Comparison of ENCODE assay signal across 23 cellular contexts in genomic region chr17:59950049-59950448, GRCh38. TPM values are rescaled to one million over a fixed set of nuclear protein-coding genes. Genes with fewer than 3 reads are reported as not detected.
A peak's percentile ranks its signal among the peaks of the same experiment; 100 is the strongest.
DNase-seq lines count a peak whose midpoint lies in the region; ATAC-seq, FAIRE-seq and TF ChIP-seq lines count a peak whose summit lies in the region.
"Had no signal": no experiment of that assay in that cellular context is flagged by ENCODE, and none has a peak within 500 bp of the region (broad histone marks: within the 10 kb centered on the region; RNA-seq: fewer than 3 reads in every experiment).

No MANE protein-coding gene starts in this region.

- H3K27me3 ChIP-seq in DOHH2 (ENCODE audit: control insufficient read depth, low read length) (no peaks in the 10 kb centered on the region), Karpas-422 (ENCODE audit: low read length) (no peaks in the 10 kb centered on the region), GM12878 (replicated peaks in 1 of 2; ENCODE audit: control insufficient read depth in 2 of 2, insufficient read depth in 2 of 2, low read length in 1 of 2) (no peaks in the 10 kb centered on the region), Peyer's patch (no peaks in the 10 kb centered on the region)
- H3K27me3 ChIP-seq: BE2C, BLaER1 had no signal

- RAD21 ChIA-PET in GM12878 (lab: Charles Lee; ENCODE audit: unreplicated experiment): no interaction called here

- intact Hi-C loops in GM12878 (cut with micrococcal nuclease; ENCODE audit: unreplicated experiment): no loop called here

- H2AFZ ChIP-seq in Karpas-422 (ENCODE audit: low read length) (no peak overlapping the region), GM12878 (ENCODE audit: control insufficient read depth, low read depth, low read length) (no peak overlapping the region)

- CTCF ChIA-PET in GM12878 (lab: Yijun Ruan, JAX): interaction anchor here (0.7 to 1.2 kb wide), 2 partner anchors 141 to 203 kb away, joined by 3 read pairs; no protein-coding TSS in a partner anchor

- ATAC-seq in GM12878: no peak

- H3K36me3 ChIP-seq in DOHH2 (ENCODE audit: control insufficient read depth, low read length) (peaks cover 77% of the 10 kb centered on the region), Karpas-422 (ENCODE audit: insufficient read depth, low read length) (peaks cover 23% of the 10 kb centered on the region; the same call in 1 of the 2 replicates), GM12878 (ENCODE audit: control insufficient read depth in 2 of 2, insufficient read depth in 2 of 2, low read length in 1 of 2) (peaks cover 1 to 6% of the 10 kb centered on the region in 2 experiments; a peak in 2 of 4 replicates), Peyer's patch (peaks cover 0 to 43% (median 0%) of the 10 kb centered on the region in 3 donors)
- H3K36me3 ChIP-seq: BE2C had no signal

- H3K79me2 ChIP-seq in DOHH2 (ENCODE audit: control insufficient read depth, low read length): peaks cover 10% of the 10 kb centered on the region
- peaks cover 9% of the 10 kb centered on the region; the same call in 1 of the 2 replicates for H3K79me2 ChIP-seq in Karpas-422 (ENCODE audit: low read length)
- no peaks in the 10 kb centered on the region for H3K79me2 ChIP-seq in GM12878 (ENCODE audit: control insufficient read depth, insufficient read depth, low read length)

- H3K9me3 ChIP-seq in DOHH2 (ENCODE audit: control insufficient read depth, insufficient read depth, low read length) (no peaks in the 10 kb centered on the region), Karpas-422 (ENCODE audit: low read length) (no peaks in the 10 kb centered on the region), GM12878 (replicated peaks; ENCODE audit: control insufficient read depth, insufficient read depth, low read length) (no peaks in the 10 kb centered on the region), Peyer's patch (no peaks in the 10 kb centered on the region)
- H3K9me3 ChIP-seq: BE2C, BLaER1 had no signal

- BruUV-seq in GM12878 (replicated peaks; lab: Mats Ljungman, UMichigan): no TSS peak

- H3K9me2 ChIP-seq in DOHH2 (replicated peaks; ENCODE audit: control insufficient read depth, low read length) (no peaks in the 10 kb centered on the region), Karpas-422 (replicated peaks; ENCODE audit: insufficient read depth, low read length) (no peaks in the 10 kb centered on the region)

- peaks cover 13% of the 10 kb centered on the region for H3F3A ChIP-seq in DOHH2 (ENCODE audit: control insufficient read depth, insufficient read depth)

- 84% methylated on average over 3 of the region's 3 CpGs for WGBS in GM12878 (ENCODE audit: insufficient coverage, insufficient replicate concordance, low lambda C conversion rate, missing lambda C conversion rate)

- DNase-seq in Karpas-422: no peak
- no peak for DNase-seq in GM12878 (ENCODE audit: low read depth, low spot score)
- DNase-seq in islet precursor cell: no peak
- DNase-seq in Peyer's patch: no peak
- DNase-seq: 8988T; ACHN; BE2C; C1 segment of cervical spinal cord; CD4-positive, alpha-beta memory T cell; CD4-positive, CD25-positive, alpha-beta regulatory T cell; CD8-positive, alpha-beta memory T cell; COR-L47; DMS 273 treated with DMSO at 0.1 percent for 48 hours; DMS153; DMS53; DMS79; DND-41; GF-D8 had no signal

- TF ChIP-seq POLR2A in GM12878 (IDR thresholded peaks at IDR 0.05; ENCODE audit: low read depth, low read length): no peak
- no peak for TF ChIP-seq POLR2A in Peyer's patch (IDR thresholded peaks at IDR 0.05)

- H3K27ac ChIP-seq in DOHH2 (ENCODE audit: low read depth, low read length): no peak overlapping the region
- H3K27ac ChIP-seq in Karpas-422 (ENCODE audit: low read length): peak overlapping the region; percentile 78; the same call in 1 of the 2 replicates
- no peak overlapping the region for H3K27ac ChIP-seq in GM12878 (ENCODE audit: control insufficient read depth, insufficient read depth)
- H3K27ac ChIP-seq in Peyer's patch: no peak overlapping the region
- H3K27ac ChIP-seq: BLaER1 had no signal

- TF ChIP-seq CTCF in DOHH2 (IDR thresholded peaks at IDR 0.05; ENCODE audit: low read depth, low read length, poor library complexity, severe bottlenecking): no peak
- TF ChIP-seq CTCF in GM12878 (IDR thresholded peaks at IDR 0.05 in 2 of 3, conservative IDR thresholded peaks at IDR 0.05 in 1 of 3; ENCODE audit: control insufficient read depth in 2 of 3, extremely low read depth in 1 of 3, insufficient read depth in 1 of 3, low read depth in 3 of 3, low read length in 3 of 3): no peak
- TF ChIP-seq CTCF in Peyer's patch (IDR thresholded peaks at IDR 0.05): no peak

- POLR2A ChIA-PET in GM12878 (lab: Charles Lee): interaction anchor here (0.6 to 1.1 kb wide), 2 partner anchors 15 to 446 kb away, joined by 3 to 5 read pairs; partner anchors contain the start of gene RNFT1

- no peak for FAIRE-seq in GM12878 (lab: Jason Lieb, UNC)
- FAIRE-seq: G401.6, GM12892, GM18507 had no signal

- H3K4me3 ChIP-seq in DOHH2 (ENCODE audit: low read length): no peak overlapping the region
- no peak overlapping the region for H3K4me3 ChIP-seq in Karpas-422 (ENCODE audit: low read length)
- H3K4me3 ChIP-seq in GM12878: no peak overlapping the region
- H3K4me3 ChIP-seq in Peyer's patch: no peak overlapping the region
- H3K4me3 ChIP-seq: BLaER1 had no signal

- TF ChIP-seq EP300 in GM12878 (IDR thresholded peaks at IDR 0.05; ENCODE audit: borderline replicate concordance in 1 of 2, control insufficient read depth in 1 of 2, low read depth in 2 of 2, low read length in 2 of 2): no peak

- in situ Hi-C loops in GM12878 (cut with MboI): no loop called here

- H3K9ac ChIP-seq in Karpas-422 (ENCODE audit: low read length) (no peak overlapping the region), GM12878 (ENCODE audit: control insufficient read depth, insufficient read depth, low read length) (no peak overlapping the region)
- H3K9ac ChIP-seq: BLaER1 had no signal

- H3K4me2 ChIP-seq in DOHH2 (ENCODE audit: low read length) (peak overlapping the region; percentile 49), Karpas-422 (ENCODE audit: low read depth, low read length, poor library complexity, severe bottlenecking) (no peak overlapping the region), GM12878 (ENCODE audit: control insufficient read depth, insufficient read depth) (no peak overlapping the region)
- H3K4me2 ChIP-seq: BLaER1 had no signal

- H3K4me1 ChIP-seq in DOHH2 (ENCODE audit: control insufficient read depth, low read length) (peaks cover 64% of the 10 kb centered on the region), Karpas-422 (ENCODE audit: low read length) (peaks cover 61% of the 10 kb centered on the region), GM12878 (ENCODE audit: control insufficient read depth, insufficient read depth, low read length) (no peaks in the 10 kb centered on the region), Peyer's patch (no peaks in the 10 kb centered on the region)
- H3K4me1 ChIP-seq: BE2C, BLaER1 had no signal

- SMC1A ChIA-PET in GM12878 (lab: Charles Lee; ENCODE audit: uncharacterized antibody, unreplicated experiment): interaction anchor here (1.2 to 1.9 kb wide), 2 partner anchors 17 to 87 kb away, joined by 5 read pairs; no protein-coding TSS in a partner anchor

- TF ChIP-seq RAD21 in GM12878 (IDR thresholded peaks at IDR 0.05; ENCODE audit: insufficient read depth, low read depth, low read length): no peak

- no peaks in the 10 kb centered on the region; the same call in 1 of the 2 replicates for H4K20me1 ChIP-seq in DOHH2 (ENCODE audit: control insufficient read depth, insufficient read depth, low read depth, low read length)
- H4K20me1 ChIP-seq in Karpas-422 (ENCODE audit: insufficient read depth, low read depth, low read length): no peaks in the 10 kb centered on the region
- H4K20me1 ChIP-seq in GM12878 (ENCODE audit: control insufficient read depth, insufficient read depth): no peaks in the 10 kb centered on the region
- H4K20me1 ChIP-seq: BLaER1 had no signal

RNA-seq across cellular contexts. Expression of gene RNFT1, which starts 14.5 kb away (rescaled TPM):
- total RNA-seq in Karpas-422 (2014; rRNA removed; shearing (Covaris generic); ENCODE audit: low replicate concordance): 16.4 and 33.9 TPM in 2 replicates
- total RNA-seq in GM12878 (2013; cell fraction: nucleolus; rRNA removed): 11.8 and 13.5 TPM in 2 replicates
- total RNA-seq in GM12878 (2014; rRNA removed): 8.9 and 9.0 TPM in 2 replicates
- total RNA-seq in GM12878 (2014; rRNA removed; fragmentation: Illumina TruSeq; extraction: Trizol): 7.7 and 8.0 TPM in 2 replicates
- total RNA-seq in GM12878 (2021): 7.6 and 9.3 TPM in 2 replicates
- 5.7 TPM for polyA plus RNA-seq in GM12878 (2011; ENCODE audit: low read depth)
- 11.9 and 15.3 TPM in 2 replicates for polyA plus RNA-seq in GM12878 (2011; rRNA removed)
- 5.5 and 6.7 TPM in 2 replicates for polyA plus RNA-seq in GM12878 (2011; cell fraction: cytosol; rRNA removed)
- polyA plus RNA-seq in GM12878 (2011; cell fraction: nucleus; rRNA removed): 16.4 and 17.5 TPM in 2 replicates
- 8.0 and 8.5 TPM in 2 replicates for polyA plus RNA-seq in GM12878 (2012)
- 11.3 and 12.2 TPM in 2 replicates for polyA plus RNA-seq in GM12878 (2014; fragmentation: Illumina TruSeq; extraction: Trizol)
- 10 to 100 TPM; 13.6 to 16.9 TPM for polyA plus RNA-seq in GM12878 (2014; fragmentation: Nextera tagmentation; extraction: Ambion mirVana)
- polyA plus RNA-seq in GM12878 (2014; rRNA removed): 6.9 and 9.4 TPM in 2 replicates
- polyA plus RNA-seq in GM12878 (2016; fragmentation: Nextera tagmentation; extraction: Ambion mirVana): 10 to 100 TPM; 17.0 to 20.2 TPM
- 7.2 and 9.6 TPM in 2 replicates for polyA minus RNA-seq in GM12878 (2011; rRNA and poly(A)+ RNA removed)
- 2.8 and 3.6 TPM in 2 replicates for polyA minus RNA-seq in GM12878 (2011; cell fraction: cytosol; rRNA and poly(A)+ RNA removed)
- 3.1 and 6.1 TPM in 2 replicates for polyA minus RNA-seq in GM12878 (2011; cell fraction: nucleus; rRNA and poly(A)+ RNA removed)
- 10 to 100 TPM; 15.7 to 37.7 (median 29.1) TPM for total RNA-seq in Peyer's patch

RNA-seq across cellular contexts. Expression of gene RPS6KB1, which starts 57.1 kb away (rescaled TPM):
- total RNA-seq in Karpas-422 (2014; rRNA removed; shearing (Covaris generic); ENCODE audit: low replicate concordance): 22.0 and 22.8 TPM in 2 replicates
- 89.9 and 95.4 TPM in 2 replicates for total RNA-seq in GM12878 (2013; cell fraction: nucleolus; rRNA removed)
- total RNA-seq in GM12878 (2014; rRNA removed) (24.3 and 26.3 TPM in 2 replicates), GM12878 (2014; rRNA removed; fragmentation: Illumina TruSeq; extraction: Trizol) (29.4 and 30.1 TPM in 2 replicates), GM12878 (2021) (32.9 and 33.2 TPM in 2 replicates), Peyer's patch (10 to 100 TPM; 21.5 to 43.0 (median 29.9) TPM)
- 9.7 TPM for polyA plus RNA-seq in GM12878 (2011; ENCODE audit: low read depth)
- polyA plus RNA-seq in GM12878 (2011; rRNA removed) (23.6 and 31.5 TPM in 2 replicates), GM12878 (2014; fragmentation: Illumina TruSeq; extraction: Trizol) (32.5 and 38.5 TPM in 2 replicates), GM12878 (2014; fragmentation: Nextera tagmentation; extraction: Ambion mirVana) (10 to 100 TPM in 1 of 2 experiments, 1 to 10 TPM in 1; 6.6 to 11.5 TPM), GM12878 (2014; rRNA removed) (20.4 and 24.1 TPM in 2 replicates), GM12878 (2016; fragmentation: Nextera tagmentation; extraction: Ambion mirVana) (10 to 100 TPM; 27.8 to 29.5 TPM)
- polyA plus RNA-seq in GM12878 (2011; cell fraction: cytosol; rRNA removed): 8.9 and 9.7 TPM in 2 replicates
- polyA plus RNA-seq in GM12878 (2011; cell fraction: nucleus; rRNA removed): 18.4 and 19.4 TPM in 2 replicates
- 10.9 and 12.6 TPM in 2 replicates for polyA plus RNA-seq in GM12878 (2012)
- polyA minus RNA-seq in GM12878 (2011; rRNA and poly(A)+ RNA removed): 21.1 and 25.3 TPM in 2 replicates
- polyA minus RNA-seq in GM12878 (2011; cell fraction: cytosol; rRNA and poly(A)+ RNA removed): 8.6 and 15.9 TPM in 2 replicates
- 19.8 and 29.3 TPM in 2 replicates for polyA minus RNA-seq in GM12878 (2011; cell fraction: nucleus; rRNA and poly(A)+ RNA removed)

RNA-seq across cellular contexts. Expression of gene TUBD1, which starts 57.3 kb away (rescaled TPM):
- total RNA-seq in Karpas-422 (2014; rRNA removed; shearing (Covaris generic); ENCODE audit: low replicate concordance): 3.1 and 7.3 TPM in 2 replicates
- total RNA-seq in GM12878 (2013; cell fraction: nucleolus; rRNA removed): 37.6 and 42.5 TPM in 2 replicates
- total RNA-seq in GM12878 (2014; rRNA removed) (9.2 and 9.4 TPM in 2 replicates), GM12878 (2014; rRNA removed; fragmentation: Illumina TruSeq; extraction: Trizol) (7.8 and 9.3 TPM in 2 replicates), GM12878 (2021) (7.7 TPM in 2 replicates), Peyer's patch (10 to 100 TPM in 1 of 4 donors, 1 to 10 TPM in 3; 8.4 to 12.2 (median 9.5) TPM)
- polyA plus RNA-seq in GM12878 (2011; ENCODE audit: low read depth): 4.2 TPM
- polyA plus RNA-seq in GM12878 (2011; rRNA removed) (10.8 and 13.3 TPM in 2 replicates), GM12878 (2014; fragmentation: Illumina TruSeq; extraction: Trizol) (8.7 and 12.3 TPM in 2 replicates), GM12878 (2014; fragmentation: Nextera tagmentation; extraction: Ambion mirVana) (1 to 10 TPM; 5.3 to 6.6 TPM), GM12878 (2014; rRNA removed) (6.1 and 7.0 TPM in 2 replicates), GM12878 (2016; fragmentation: Nextera tagmentation; extraction: Ambion mirVana) (10 to 100 TPM in 1 of 2 experiments, 1 to 10 TPM in 1; 8.0 to 10.3 TPM)
- polyA plus RNA-seq in GM12878 (2011; cell fraction: cytosol; rRNA removed): 5.0 and 5.4 TPM in 2 replicates
- polyA plus RNA-seq in GM12878 (2011; cell fraction: nucleus; rRNA removed): 3.4 and 6.8 TPM in 2 replicates
- 4.3 and 5.2 TPM in 2 replicates for polyA plus RNA-seq in GM12878 (2012)
- polyA minus RNA-seq in GM12878 (2011; rRNA and poly(A)+ RNA removed): 12.2 and 22.7 TPM in 2 replicates
- 4.5 and 5.7 TPM in 2 replicates for polyA minus RNA-seq in GM12878 (2011; cell fraction: cytosol; rRNA and poly(A)+ RNA removed)
- polyA minus RNA-seq in GM12878 (2011; cell fraction: nucleus; rRNA and poly(A)+ RNA removed): 4.1 and 5.0 TPM in 2 replicates
